32 cellular contexts compared by ENCODE assay signal in genomic region chrX:36575670-36576069, GRCh38.
"Had no signal": no experiment of that assay in that cellular context is flagged by ENCODE, and none has a peak within 500 bp of the region (broad histone marks: within the 10 kb centered on the region; RNA-seq: fewer than 3 reads in every experiment).

No MANE protein-coding gene starts in this region.

- H3K27me3 ChIP-seq: cardiac muscle cell had no signal

- H3K4me1 Mint-ChIP-seq: activated CD4-positive, alpha-beta T cell treated with anti-CD3 and anti-CD28 coated beads, Interleukin-2, amount 10 ng/mL, durations not matched to agents 24 days and 14 days; activated naive CD8-positive, alpha-beta T cell treated with anti-CD3 and anti-CD28 coated beads for 36 hours; activated T-helper 17 cell treated with anti-CD3 and anti-CD28 coated beads, Interleukin-2, amount 50 U/mL, for 72 hours; central memory CD8-positive, alpha-beta T cell; T-cell; T-helper 17 cell had no signal

- H3K9me3 Mint-ChIP-seq: activated CD4-positive, alpha-beta T cell treated with anti-CD3 and anti-CD28 coated beads, Interleukin-2, amount 10 ng/mL, durations not matched to agents 24 days and 14 days; activated CD8-positive, alpha-beta T cell treated with anti-CD3 and anti-CD28 coated beads for 36 hours; activated naive CD8-positive, alpha-beta T cell treated with anti-CD3 and anti-CD28 coated beads for 36 hours; activated T-helper 17 cell treated with anti-CD3 and anti-CD28 coated beads, Interleukin-2, amount 50 U/mL, for 72 hours had no signal

- H3K4me3 ChIP-seq: cardiac muscle cell, PC-9 had no signal

- H3K27me3 Mint-ChIP-seq: activated CD4-positive, alpha-beta T cell treated with anti-CD3 and anti-CD28 coated beads, Interleukin-2, amount 10 ng/mL, durations not matched to agents 24 days and 14 days; activated CD8-positive, alpha-beta T cell treated with anti-CD3 and anti-CD28 coated beads for 36 hours; activated naive CD8-positive, alpha-beta T cell treated with anti-CD3 and anti-CD28 coated beads for 36 hours; activated T-helper 17 cell treated with anti-CD3 and anti-CD28 coated beads, Interleukin-2, amount 50 U/mL, for 72 hours; central memory CD8-positive, alpha-beta T cell; T-helper 17 cell had no signal

- H3K36me3 Mint-ChIP-seq: activated naive CD8-positive, alpha-beta T cell treated with anti-CD3 and anti-CD28 coated beads for 36 hours; T-cell had no signal

- H3K36me3 ChIP-seq: cardiac muscle cell, WERI-Rb-1 had no signal

- H3K4me3 Mint-ChIP-seq: activated CD4-positive, alpha-beta T cell treated with anti-CD3 and anti-CD28 coated beads, Interleukin-2, amount 10 ng/mL, durations not matched to agents 24 days and 14 days; activated CD8-positive, alpha-beta T cell treated with anti-CD3 and anti-CD28 coated beads for 36 hours; activated naive CD8-positive, alpha-beta T cell treated with anti-CD3 and anti-CD28 coated beads for 36 hours; activated T-cell treated with anti-CD3 and anti-CD28 coated beads, Interleukin-2, amount 50 U/mL, for 72 hours; activated T-helper 17 cell treated with anti-CD3 and anti-CD28 coated beads, Interleukin-2, amount 50 U/mL, for 72 hours; central memory CD8-positive, alpha-beta T cell; T-cell; T-helper 17 cell had no signal

- DNase-seq: activated CD4-positive, alpha-beta T cell treated with anti-CD3 and anti-CD28 coated beads, Interleukin-2, amount 10 ng/mL, durations not matched to agents 24 days and 14 days; activated CD4-positive, alpha-beta T cell treated with anti-CD3 and anti-CD28 coated beads, Interleukin-2, amount 50 U/mL, for 4 hours; activated CD8-positive, alpha-beta T cell treated with anti-CD3 and anti-CD28 coated beads for 36 hours; activated effector memory CD4-positive, alpha-beta T cell treated with anti-CD3 and anti-CD28 coated beads, Interleukin-2, amount 50 U/mL, for 16 hours; activated naive CD4-positive, alpha-beta T cell; activated naive CD4-positive, alpha-beta T cell treated with anti-CD3 and anti-CD28 coated beads, Interleukin-2, amount 50 U/mL, for 16 hours; activated naive CD8-positive, alpha-beta T cell treated with anti-CD3 and anti-CD28 coated beads for 36 hours; activated T-cell treated with anti-CD3 and anti-CD28 coated beads, Interleukin-2, amount 50 U/mL, for 1 hour; activated T-cell treated with anti-CD3 and anti-CD28 coated beads, Interleukin-2, amount 50 U/mL, for 72 hours; amniotic stem cell; aorta; NCI-H1105; NCI-H1417 treated with DMSO at 0.1 percent for 48 hours; NCI-H187 treated with DMSO at 0.1 percent for 48 hours; NCI-H2081; NCI-H2171 treated with DMSO at 0.1 percent for 48 hours; NCI-H226; NCI-H446 treated with DMSO at 0.1 percent for 48 hours; NCI-H524; NCI-H69; NK-92 treated with Interleukin-12 subunit alpha and Interleukin-12 subunit beta, amount 100 ng/mL, for 24 hours; PC-9; SIG-M5; T-cell; T-helper 17 cell; WERI-Rb-1 had no signal

- H3K4me2 ChIP-seq: PC-9 had no signal

- H3K27ac Mint-ChIP-seq: activated CD4-positive, alpha-beta T cell treated with anti-CD3 and anti-CD28 coated beads, Interleukin-2, amount 10 ng/mL, durations not matched to agents 24 days and 14 days; activated CD8-positive, alpha-beta T cell treated with anti-CD3 and anti-CD28 coated beads for 36 hours; activated naive CD8-positive, alpha-beta T cell treated with anti-CD3 and anti-CD28 coated beads for 36 hours; activated T-cell treated with anti-CD3 and anti-CD28 coated beads, Interleukin-2, amount 50 U/mL, for 72 hours; activated T-helper 17 cell treated with anti-CD3 and anti-CD28 coated beads, Interleukin-2, amount 50 U/mL, for 72 hours; T-cell; T-helper 17 cell had no signal

- H2AFZ ChIP-seq: PC-9 had no signal

- H3K27ac ChIP-seq: cardiac muscle cell, PC-9, RWPE1, WERI-Rb-1 had no signal

- ATAC-seq: activated CD8-positive, alpha-beta T cell treated with anti-CD3 and anti-CD28 coated beads for 36 hours; activated T-cell treated with anti-CD3 and anti-CD28 coated beads, Interleukin-2, amount 50 U/mL, for 72 hours; activated T-helper 17 cell treated with anti-CD3 and anti-CD28 coated beads, Interleukin-2, amount 50 U/mL, for 72 hours; Right ventricle myocardium inferior; SK-N-SH treated with all-trans-retinoic acid at 6 μM for 48 hours; T-cell; T-helper 17 cell had no signal
